16 cellular contexts compared by ENCODE assay signal in genomic region chr12:51388826-51389225, GRCh38. TPM values are rescaled to one million over a fixed set of nuclear protein-coding genes. Genes with fewer than 3 reads are reported as not detected.
DNase-seq lines count a peak whose midpoint lies in the region; ATAC-seq, FAIRE-seq and TF ChIP-seq lines count a peak whose summit lies in the region.
"Had no signal": no experiment of that assay in that cellular context is flagged by ENCODE, and none has a peak within 500 bp of the region (broad histone marks: within the 10 kb centered on the region; RNA-seq: fewer than 3 reads in every experiment).

No MANE protein-coding gene starts in this region.

- H3K4me3 ChIP-seq in HL-60 (replicated peaks; ENCODE audit: insufficient read depth, low read length) (no peak overlapping the region), keratinocyte (ENCODE audit: control insufficient read depth in 2 of 3, extremely low read depth in 1 of 3, insufficient read depth in 2 of 3, low read depth in 1 of 3, low read length in 3 of 3) (peak overlapping the region in 1 of 3 experiments; percentile 11), ovary (no peak overlapping the region)
- H3K4me3 ChIP-seq: mucosa of descending colon, right atrium auricular region had no signal

- H3K4me1 ChIP-seq in keratinocyte (ENCODE audit: control insufficient read depth, extremely low read depth, insufficient read depth, low read length) = peaks cover 46% of the 10 kb centered on the region
- no peaks in the 10 kb centered on the region for H3K4me1 ChIP-seq in ovary (ENCODE audit: insufficient read depth)

- no peak overlapping the region for H3K9ac ChIP-seq in keratinocyte (ENCODE audit: control insufficient read depth, extremely low read depth, insufficient read depth, low read length)
- H3K9ac ChIP-seq: KMS-11 had no signal

- WGBS in ovary, 3 donors = 89 to 96% (median 94%) methylated on average over 5 of the region's 5 CpGs

- no peak for ATAC-seq in stimulated activated memory B cell treated with anti-CD40 and anti-IgM and Interleukin-4, amounts not matched to agents 10 μg/mL and 1 μg/mL and 100 μg/mL, for 72 hours
- ATAC-seq in HG03432 (IDR thresholded peaks at IDR 0.05; ENCODE audit: unreplicated experiment) = no peak
- no peak for ATAC-seq in GM19455 (IDR thresholded peaks at IDR 0.05; ENCODE audit: unreplicated experiment)

- H3K79me2 ChIP-seq in keratinocyte (ENCODE audit: control insufficient read depth, insufficient read depth, low read length) = peaks cover 10% of the 10 kb centered on the region

- H3K27me3 ChIP-seq in HL-60 (ENCODE audit: insufficient read depth, poor library complexity, severe bottlenecking) (no peaks in the 10 kb centered on the region), keratinocyte (ENCODE audit: control insufficient read depth, extremely low read depth, insufficient read depth, low read length) (no peaks in the 10 kb centered on the region), ovary (no peaks in the 10 kb centered on the region)

- FAIRE-seq in keratinocyte (lab: Jason Lieb, UNC) = peak; percentile 46

- peaks cover 4 to 13% of the 10 kb centered on the region in 2 experiments for H3K36me3 ChIP-seq in keratinocyte (ENCODE audit: control insufficient read depth in 2 of 2, extremely low read depth in 1 of 2, insufficient read depth in 2 of 2, low read length in 2 of 2)
- H3K36me3 ChIP-seq in ovary = no peaks in the 10 kb centered on the region
- H3K36me3 ChIP-seq: right atrium auricular region had no signal

- no peak for TF ChIP-seq EP300 in ovary (IDR thresholded peaks at IDR 0.05)

- dilution Hi-C loops in keratinocyte (cut with MboI; ENCODE audit: extremely low pct_ligation_motif_present, low sequenced_read_pairs) = no loop called here

- no peaks in the 10 kb centered on the region for H3K36me3 Mint-ChIP-seq in activated T-helper 1 cell treated with anti-CD3 and anti-CD28 coated beads, Interleukin-12 subunit alpha, Interleukin-12 subunit beta, Interleukin-2, Interleukin-4 antibody, amounts not matched to agents 30 ng/mL and 10 ng/mL and 1 ng/mL, durations not matched to agents 14 hours and 24 hours and 36 hours (ENCODE audit: low read depth)
- no peaks in the 10 kb centered on the region for H3K36me3 Mint-ChIP-seq in stimulated activated memory B cell treated with anti-CD40 and anti-IgM and Interleukin-4, amounts not matched to agents 10 μg/mL and 1 μg/mL and 100 μg/mL, for 72 hours
- H3K36me3 Mint-ChIP-seq: activated naive CD4-positive, alpha-beta T cell treated with anti-CD3 and anti-CD28 coated beads, Interleukin-2, amount 50 U/mL, for 24 hours had no signal

- no peak for TF ChIP-seq POLR2A in ovary (IDR thresholded peaks at IDR 0.05)

- peaks cover 4% of the 10 kb centered on the region for H3K27me3 Mint-ChIP-seq in activated T-helper 1 cell treated with anti-CD3 and anti-CD28 coated beads, Interleukin-12 subunit alpha, Interleukin-12 subunit beta, Interleukin-2, Interleukin-4 antibody, amounts not matched to agents 30 ng/mL and 10 ng/mL and 1 ng/mL, durations not matched to agents 14 hours and 24 hours and 36 hours (ENCODE audit: insufficient read depth)
- H3K27me3 Mint-ChIP-seq in stimulated activated memory B cell treated with anti-CD40 and anti-IgM and Interleukin-4, amounts not matched to agents 10 μg/mL and 1 μg/mL and 100 μg/mL, for 72 hours = no peaks in the 10 kb centered on the region
- H3K27me3 Mint-ChIP-seq: activated CD4-positive, alpha-beta memory T cell treated with anti-CD3 and anti-CD28 coated beads, Interleukin-2, amount 10 ng/mL, durations not matched to agents 7 days and 5 days; activated naive CD4-positive, alpha-beta T cell treated with anti-CD3 and anti-CD28 coated beads, Interleukin-2, amount 50 U/mL, for 24 hours had no signal

- H3K9me3 Mint-ChIP-seq in activated T-helper 1 cell treated with anti-CD3 and anti-CD28 coated beads, Interleukin-12 subunit alpha, Interleukin-12 subunit beta, Interleukin-2, Interleukin-4 antibody, amounts not matched to agents 30 ng/mL and 10 ng/mL and 1 ng/mL, durations not matched to agents 14 hours and 24 hours and 36 hours = no peaks in the 10 kb centered on the region
- no peaks in the 10 kb centered on the region for H3K9me3 Mint-ChIP-seq in stimulated activated memory B cell treated with anti-CD40 and anti-IgM and Interleukin-4, amounts not matched to agents 10 μg/mL and 1 μg/mL and 100 μg/mL, for 72 hours
- H3K9me3 Mint-ChIP-seq: activated CD4-positive, alpha-beta memory T cell treated with anti-CD3 and anti-CD28 coated beads, Interleukin-2, amount 10 ng/mL, durations not matched to agents 7 days and 5 days; activated naive CD4-positive, alpha-beta T cell treated with anti-CD3 and anti-CD28 coated beads, Interleukin-2, amount 50 U/mL, for 24 hours had no signal

- DNase-seq in HL-60 (ENCODE audit: low read depth in 1 of 2, low spot score in 1 of 2) = no peak
- no peak for DNase-seq in activated T-helper 1 cell treated with anti-CD3 and anti-CD28 coated beads, Interleukin-12 subunit alpha, Interleukin-12 subunit beta, Interleukin-2, Interleukin-4 antibody, amounts not matched to agents 30 ng/mL and 10 ng/mL and 1 ng/mL, durations not matched to agents 14 hours and 24 hours and 36 hours (ENCODE audit: low spot score)
- no peak for DNase-seq in keratinocyte (ENCODE audit: low read depth, low spot score)
- DNase-seq in ovary = no peak
- DNase-seq: activated CD4-positive, alpha-beta memory T cell treated with anti-CD3 and anti-CD28 coated beads, Interleukin-2, amount 10 ng/mL, durations not matched to agents 7 days and 5 days; COR-L47; NCI-H2029 treated with DMSO at 0.1 percent for 48 hours; T-helper 9 cell had no signal

- no peak overlapping the region for H2AFZ ChIP-seq in keratinocyte (ENCODE audit: control insufficient read depth, low read length)

- H3K4me3 Mint-ChIP-seq in activated T-helper 1 cell treated with anti-CD3 and anti-CD28 coated beads, Interleukin-12 subunit alpha, Interleukin-12 subunit beta, Interleukin-2, Interleukin-4 antibody, amounts not matched to agents 30 ng/mL and 10 ng/mL and 1 ng/mL, durations not matched to agents 14 hours and 24 hours and 36 hours = peak overlapping the region; percentile 4
- no peak overlapping the region for H3K4me3 Mint-ChIP-seq in stimulated activated memory B cell treated with anti-CD40 and anti-IgM and Interleukin-4, amounts not matched to agents 10 μg/mL and 1 μg/mL and 100 μg/mL, for 72 hours
- H3K4me3 Mint-ChIP-seq: activated CD4-positive, alpha-beta memory T cell treated with anti-CD3 and anti-CD28 coated beads, Interleukin-2, amount 10 ng/mL, durations not matched to agents 7 days and 5 days; activated naive CD4-positive, alpha-beta T cell treated with anti-CD3 and anti-CD28 coated beads, Interleukin-2, amount 50 U/mL, for 24 hours had no signal

- intact Hi-C loops in activated T-helper 1 cell treated with anti-CD3 and anti-CD28 coated beads, Interleukin-12 subunit alpha, Interleukin-12 subunit beta, Interleukin-2, Interleukin-4 antibody, amounts not matched to agents 30 ng/mL and 10 ng/mL and 1 ng/mL, durations not matched to agents 14 hours and 24 hours and 36 hours (cut with micrococcal nuclease) = no loop called here
- intact Hi-C loops in ovary (cut with DNase I) = no loop called here

- H3K4me1 Mint-ChIP-seq in activated T-helper 1 cell treated with anti-CD3 and anti-CD28 coated beads, Interleukin-12 subunit alpha, Interleukin-12 subunit beta, Interleukin-2, Interleukin-4 antibody, amounts not matched to agents 30 ng/mL and 10 ng/mL and 1 ng/mL, durations not matched to agents 14 hours and 24 hours and 36 hours (ENCODE audit: low read depth) = peaks cover 53% of the 10 kb centered on the region
- H3K4me1 Mint-ChIP-seq in stimulated activated memory B cell treated with anti-CD40 and anti-IgM and Interleukin-4, amounts not matched to agents 10 μg/mL and 1 μg/mL and 100 μg/mL, for 72 hours = peaks cover 55% of the 10 kb centered on the region

- H3K4me2 ChIP-seq in keratinocyte (ENCODE audit: control insufficient read depth, extremely low read depth, insufficient read depth, low read depth, low read length) = peak overlapping the region; percentile 52
- H3K4me2 ChIP-seq: KMS-11 had no signal

- H3K9me1 ChIP-seq in keratinocyte (ENCODE audit: control insufficient read depth, extremely low read depth, insufficient read depth, low read length) = peaks cover 4% of the 10 kb centered on the region

- H3K27ac Mint-ChIP-seq in activated T-helper 1 cell treated with anti-CD3 and anti-CD28 coated beads, Interleukin-12 subunit alpha, Interleukin-12 subunit beta, Interleukin-2, Interleukin-4 antibody, amounts not matched to agents 30 ng/mL and 10 ng/mL and 1 ng/mL, durations not matched to agents 14 hours and 24 hours and 36 hours = no peak overlapping the region
- peak overlapping the region; percentile 1 for H3K27ac Mint-ChIP-seq in stimulated activated memory B cell treated with anti-CD40 and anti-IgM and Interleukin-4, amounts not matched to agents 10 μg/mL and 1 μg/mL and 100 μg/mL, for 72 hours
- H3K27ac Mint-ChIP-seq: activated naive CD4-positive, alpha-beta T cell treated with anti-CD3 and anti-CD28 coated beads, Interleukin-2, amount 50 U/mL, for 24 hours had no signal

- TF ChIP-seq CTCF in HL-60 (IDR thresholded peaks at IDR 0.05; ENCODE audit: insufficient read depth, low read length) (no peak), keratinocyte (optimal IDR thresholded peaks at IDR 0.05 in 1 of 3, IDR thresholded peaks at IDR 0.05 in 1 of 3, conservative IDR thresholded peaks at IDR 0.05 in 1 of 3; ENCODE audit: extremely low read depth in 1 of 3, insufficient read depth in 2 of 3, low read length in 3 of 3) (no peak), ovary (IDR thresholded peaks at IDR 0.05) (no peak)

- no peaks in the 10 kb centered on the region for H3K9me3 ChIP-seq in keratinocyte (ENCODE audit: control insufficient read depth, low read depth, low read length)
- no peaks in the 10 kb centered on the region for H3K9me3 ChIP-seq in ovary
- H3K9me3 ChIP-seq: mucosa of descending colon, right atrium auricular region had no signal

- no peaks in the 10 kb centered on the region for H4K20me1 ChIP-seq in keratinocyte (ENCODE audit: control insufficient read depth, extremely low read depth, insufficient read depth, low read length)

- H3K27ac ChIP-seq in HL-60 (replicated peaks) (peak overlapping the region; percentile 46), keratinocyte (ENCODE audit: control insufficient read depth, insufficient read depth, low read length) (peak overlapping the region; percentile 51), ovary (no peak overlapping the region)
- H3K27ac ChIP-seq: KMS-11, right atrium auricular region had no signal

RNA-seq across cellular contexts. Expression of gene GALNT6, which starts 2.4 kb away (rescaled TPM):
- total RNA-seq in activated T-helper 1 cell treated with anti-CD3 and anti-CD28 coated beads, Interleukin-12 subunit alpha, Interleukin-12 subunit beta, Interleukin-2, Interleukin-4 antibody, amounts not matched to agents 30 ng/mL and 10 ng/mL and 1 ng/mL, durations not matched to agents 14 hours and 24 hours and 36 hours = 11.9 and 12.4 TPM in 2 replicates
- polyA plus RNA-seq in keratinocyte = 42.7 to 78.1 TPM (median 57.5 TPM) in 3 replicates
- 11.4 TPM for polyA plus RNA-seq in keratinocyte (2011; ENCODE audit: low read depth)
- polyA plus RNA-seq in keratinocyte (2011; cell fraction: cytosol; rRNA removed) = 19.7 and 22.1 TPM in 2 replicates
- polyA plus RNA-seq in keratinocyte (2011; cell fraction: nucleus; rRNA removed) = 122 and 134 TPM in 2 replicates
- polyA plus RNA-seq in keratinocyte (2012; ENCODE audit: low replicate concordance) = 42.1 and 70.3 TPM in 2 replicates
- polyA minus RNA-seq in keratinocyte = 65.5 to 107 TPM (median 67.8 TPM) in 3 replicates
- 38.2 TPM for polyA minus RNA-seq in keratinocyte (2011; cell fraction: cytosol; rRNA and poly(A)+ RNA removed)
- polyA minus RNA-seq in keratinocyte (2011; cell fraction: nucleus; rRNA and poly(A)+ RNA removed) = 129 and 180 TPM in 2 replicates
- 10 to 100 TPM in 2 of 7 donors, 1 to 10 TPM in 4, under 1 TPM in 1; 0.56 to 14.5 (median 4.0) TPM for total RNA-seq in ovary
- polyA plus RNA-seq in ovary = 1 to 10 TPM in 1 of 2 donors, under 1 TPM in 1; 0.51 to 2.7 TPM

RNA-seq across cellular contexts. Expression of gene SLC4A8, which starts 35.8 kb away (rescaled TPM):
- total RNA-seq in activated T-helper 1 cell treated with anti-CD3 and anti-CD28 coated beads, Interleukin-12 subunit alpha, Interleukin-12 subunit beta, Interleukin-2, Interleukin-4 antibody, amounts not matched to agents 30 ng/mL and 10 ng/mL and 1 ng/mL, durations not matched to agents 14 hours and 24 hours and 36 hours = 2.4 and 2.6 TPM in 2 replicates
- 1.1 to 2.3 TPM (median 2.0 TPM) in 3 replicates for polyA plus RNA-seq in keratinocyte
- polyA plus RNA-seq in keratinocyte (2011; ENCODE audit: low read depth) = 1.7 TPM
- polyA plus RNA-seq in keratinocyte (2011; cell fraction: cytosol; rRNA removed) = 0.95 and 1.5 TPM in 2 replicates
- 6.0 and 8.2 TPM in 2 replicates for polyA plus RNA-seq in keratinocyte (2011; cell fraction: nucleus; rRNA removed)
- polyA plus RNA-seq in keratinocyte (2012; ENCODE audit: low replicate concordance) = 0.65 and 0.87 TPM in 2 replicates
- polyA minus RNA-seq in keratinocyte = 6.3 to 8.1 TPM (median 6.3 TPM) in 3 replicates
- 2.5 TPM for polyA minus RNA-seq in keratinocyte (2011; cell fraction: cytosol; rRNA and poly(A)+ RNA removed)
- polyA minus RNA-seq in keratinocyte (2011; cell fraction: nucleus; rRNA and poly(A)+ RNA removed) = 2.8 and 9.3 TPM in 2 replicates
- 10 to 100 TPM in 4 of 7 donors, 1 to 10 TPM in 3; 4.7 to 18.5 (median 10.6) TPM for total RNA-seq in ovary
- polyA plus RNA-seq in ovary = 1 to 10 TPM; 1.5 to 4.7 TPM

RNA-seq across cellular contexts. Expression of gene CELA1, which starts 42.3 kb away (rescaled TPM):
- not detected in 2 replicates for total RNA-seq in activated T-helper 1 cell treated with anti-CD3 and anti-CD28 coated beads, Interleukin-12 subunit alpha, Interleukin-12 subunit beta, Interleukin-2, Interleukin-4 antibody, amounts not matched to agents 30 ng/mL and 10 ng/mL and 1 ng/mL, durations not matched to agents 14 hours and 24 hours and 36 hours
- polyA plus RNA-seq in keratinocyte = not detected in 3 replicates
- polyA plus RNA-seq in keratinocyte (2011; ENCODE audit: low read depth) = not detected
- not detected in 2 replicates for polyA plus RNA-seq in keratinocyte (2011; cell fraction: cytosol; rRNA removed)
- polyA plus RNA-seq in keratinocyte (2011; cell fraction: nucleus; rRNA removed) = 0.16 TPM in 1 of 2 replicates, not detected in the other
- polyA plus RNA-seq in keratinocyte (2012; ENCODE audit: low replicate concordance) = not detected in 2 replicates
- polyA minus RNA-seq in keratinocyte = not detected in 3 replicates
- not detected for polyA minus RNA-seq in keratinocyte (2011; cell fraction: cytosol; rRNA and poly(A)+ RNA removed)
- not detected in 2 replicates for polyA minus RNA-seq in keratinocyte (2011; cell fraction: nucleus; rRNA and poly(A)+ RNA removed)
- total RNA-seq in ovary = not detected
- polyA plus RNA-seq in ovary = not detected
- total RNA-seq: activated CD4-positive, alpha-beta memory T cell treated with anti-CD3 and anti-CD28 coated beads, Interleukin-2, amount 10 ng/mL, durations not matched to agents 7 days and 5 days; mucosa of descending colon; right atrium auricular region; subcutaneous adipose tissue had no signal

Comparison
In these comparisons a context has a peak if more than half of its experiments do, and no peak if none do; other contexts are left out.
1. H3K27ac ChIP-seq: peak in HL-60 (single experiment) and keratinocyte (single experiment); none in ovary (0 of 2).